Comparison of ENCODE assay signal across 1 cellular context in genomic region chr1:229641306-229641705, GRCh38.
TF ChIP-seq lines count a peak whose summit lies in the region.

No MANE protein-coding gene starts in this region.

TF ChIP-seq in H1, 55 proteins besides CTCF, POLR2A, EP300 and RAD21 (continued from another document):
- no peak for TF ChIP-seq E2F6 (IDR thresholded peaks at IDR 0.05)
